2 cellular contexts compared by ENCODE assay signal in the genomic region with DNA sequence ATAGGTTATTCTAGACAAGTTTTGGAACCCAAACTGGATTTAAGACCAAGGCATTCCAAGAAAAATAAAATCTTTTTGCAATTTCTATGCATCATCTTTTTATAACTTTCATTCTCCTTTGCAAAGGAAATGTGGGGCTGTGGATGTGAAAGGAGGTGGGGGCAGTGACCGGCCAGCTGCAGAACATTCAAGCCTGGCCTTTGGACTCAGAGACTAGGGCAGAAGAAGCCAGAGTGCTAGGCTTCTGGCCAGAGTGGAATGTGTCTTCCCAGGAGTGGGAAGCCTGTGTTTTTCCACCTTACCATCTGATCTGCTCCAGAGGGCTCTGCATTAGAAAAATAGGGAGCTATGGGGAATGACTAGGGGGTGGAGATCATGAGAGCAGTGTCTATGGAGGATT.
A peak's percentile ranks its signal among the peaks of the same experiment; 100 is the strongest.
TF ChIP-seq lines count a peak whose summit lies in the region.

No MANE protein-coding gene starts in this region.

TF ChIP-seq in WTC11, 78 proteins besides CTCF, POLR2A, EP300 and RAD21 (continued from another document):
- TF ChIP-seq, protein P1, sequence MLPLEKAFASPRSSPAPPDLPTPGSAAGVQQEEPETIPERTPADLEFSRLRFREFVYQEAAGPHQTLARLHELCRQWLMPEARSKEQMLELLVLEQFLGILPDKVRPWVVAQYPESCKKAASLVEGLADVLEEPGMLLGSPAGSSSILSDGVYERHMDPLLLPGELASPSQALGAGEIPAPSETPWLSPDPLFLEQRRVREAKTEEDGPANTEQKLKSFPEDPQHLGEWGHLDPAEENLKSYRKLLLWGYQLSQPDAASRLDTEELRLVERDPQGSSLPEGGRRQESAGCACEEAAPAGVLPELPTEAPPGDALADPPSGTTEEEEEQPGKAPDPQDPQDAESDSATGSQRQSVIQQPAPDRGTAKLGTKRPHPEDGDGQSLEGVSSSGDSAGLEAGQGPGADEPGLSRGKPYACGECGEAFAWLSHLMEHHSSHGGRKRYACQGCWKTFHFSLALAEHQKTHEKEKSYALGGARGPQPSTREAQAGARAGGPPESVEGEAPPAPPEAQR (CRISPR knock-in tag; IDR thresholded peaks at IDR 0.05): no peak

TF ChIP-seq in liver, 16 proteins besides CTCF, POLR2A, EP300 and RAD21 (continued from another document):
- TF ChIP-seq, protein P2, sequence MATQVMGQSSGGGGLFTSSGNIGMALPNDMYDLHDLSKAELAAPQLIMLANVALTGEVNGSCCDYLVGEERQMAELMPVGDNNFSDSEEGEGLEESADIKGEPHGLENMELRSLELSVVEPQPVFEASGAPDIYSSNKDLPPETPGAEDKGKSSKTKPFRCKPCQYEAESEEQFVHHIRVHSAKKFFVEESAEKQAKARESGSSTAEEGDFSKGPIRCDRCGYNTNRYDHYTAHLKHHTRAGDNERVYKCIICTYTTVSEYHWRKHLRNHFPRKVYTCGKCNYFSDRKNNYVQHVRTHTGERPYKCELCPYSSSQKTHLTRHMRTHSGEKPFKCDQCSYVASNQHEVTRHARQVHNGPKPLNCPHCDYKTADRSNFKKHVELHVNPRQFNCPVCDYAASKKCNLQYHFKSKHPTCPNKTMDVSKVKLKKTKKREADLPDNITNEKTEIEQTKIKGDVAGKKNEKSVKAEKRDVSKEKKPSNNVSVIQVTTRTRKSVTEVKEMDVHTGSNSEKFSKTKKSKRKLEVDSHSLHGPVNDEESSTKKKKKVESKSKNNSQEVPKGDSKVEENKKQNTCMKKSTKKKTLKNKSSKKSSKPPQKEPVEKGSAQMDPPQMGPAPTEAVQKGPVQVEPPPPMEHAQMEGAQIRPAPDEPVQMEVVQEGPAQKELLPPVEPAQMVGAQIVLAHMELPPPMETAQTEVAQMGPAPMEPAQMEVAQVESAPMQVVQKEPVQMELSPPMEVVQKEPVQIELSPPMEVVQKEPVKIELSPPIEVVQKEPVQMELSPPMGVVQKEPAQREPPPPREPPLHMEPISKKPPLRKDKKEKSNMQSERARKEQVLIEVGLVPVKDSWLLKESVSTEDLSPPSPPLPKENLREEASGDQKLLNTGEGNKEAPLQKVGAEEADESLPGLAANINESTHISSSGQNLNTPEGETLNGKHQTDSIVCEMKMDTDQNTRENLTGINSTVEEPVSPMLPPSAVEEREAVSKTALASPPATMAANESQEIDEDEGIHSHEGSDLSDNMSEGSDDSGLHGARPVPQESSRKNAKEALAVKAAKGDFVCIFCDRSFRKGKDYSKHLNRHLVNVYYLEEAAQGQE (IDR thresholded peaks at IDR 0.05): no peak
- TF ChIP-seq FOXA2 (IDR thresholded peaks at IDR 0.05): no peak
- TF ChIP-seq JUND (IDR thresholded peaks at IDR 0.05): peak in 1 of 2 donors; percentile 40
- peak; percentile 69 for TF ChIP-seq HNF4G (IDR thresholded peaks at IDR 0.05)
- TF ChIP-seq, protein P3, sequence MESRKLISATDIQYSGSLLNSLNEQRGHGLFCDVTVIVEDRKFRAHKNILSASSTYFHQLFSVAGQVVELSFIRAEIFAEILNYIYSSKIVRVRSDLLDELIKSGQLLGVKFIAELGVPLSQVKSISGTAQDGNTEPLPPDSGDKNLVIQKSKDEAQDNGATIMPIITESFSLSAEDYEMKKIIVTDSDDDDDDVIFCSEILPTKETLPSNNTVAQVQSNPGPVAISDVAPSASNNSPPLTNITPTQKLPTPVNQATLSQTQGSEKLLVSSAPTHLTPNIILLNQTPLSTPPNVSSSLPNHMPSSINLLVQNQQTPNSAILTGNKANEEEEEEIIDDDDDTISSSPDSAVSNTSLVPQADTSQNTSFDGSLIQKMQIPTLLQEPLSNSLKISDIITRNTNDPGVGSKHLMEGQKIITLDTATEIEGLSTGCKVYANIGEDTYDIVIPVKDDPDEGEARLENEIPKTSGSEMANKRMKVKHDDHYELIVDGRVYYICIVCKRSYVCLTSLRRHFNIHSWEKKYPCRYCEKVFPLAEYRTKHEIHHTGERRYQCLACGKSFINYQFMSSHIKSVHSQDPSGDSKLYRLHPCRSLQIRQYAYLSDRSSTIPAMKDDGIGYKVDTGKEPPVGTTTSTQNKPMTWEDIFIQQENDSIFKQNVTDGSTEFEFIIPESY (IDR thresholded peaks at IDR 0.05): no peak
- no peak for TF ChIP-seq EGR1 (IDR thresholded peaks at IDR 0.05; ENCODE audit: low read depth in 2 of 2)
- TF ChIP-seq, protein P4, sequence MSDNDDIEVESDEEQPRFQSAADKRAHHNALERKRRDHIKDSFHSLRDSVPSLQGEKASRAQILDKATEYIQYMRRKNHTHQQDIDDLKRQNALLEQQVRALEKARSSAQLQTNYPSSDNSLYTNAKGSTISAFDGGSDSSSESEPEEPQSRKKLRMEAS (IDR thresholded peaks at IDR 0.05): no peak
- no peak for TF ChIP-seq GABPA (IDR thresholded peaks at IDR 0.05 in 1 of 2, conservative IDR thresholded peaks at IDR 0.05 in 1 of 2)
- peak; percentile 72 for TF ChIP-seq NR2F2 (IDR thresholded peaks at IDR 0.05)
- TF ChIP-seq SP1 (IDR thresholded peaks at IDR 0.05): peak; percentile 46
- peak; percentile 84 to 88 for TF ChIP-seq HNF4A (conservative IDR thresholded peaks at IDR 0.05)
